2 cellular contexts compared by ENCODE assay signal in the genomic region with DNA sequence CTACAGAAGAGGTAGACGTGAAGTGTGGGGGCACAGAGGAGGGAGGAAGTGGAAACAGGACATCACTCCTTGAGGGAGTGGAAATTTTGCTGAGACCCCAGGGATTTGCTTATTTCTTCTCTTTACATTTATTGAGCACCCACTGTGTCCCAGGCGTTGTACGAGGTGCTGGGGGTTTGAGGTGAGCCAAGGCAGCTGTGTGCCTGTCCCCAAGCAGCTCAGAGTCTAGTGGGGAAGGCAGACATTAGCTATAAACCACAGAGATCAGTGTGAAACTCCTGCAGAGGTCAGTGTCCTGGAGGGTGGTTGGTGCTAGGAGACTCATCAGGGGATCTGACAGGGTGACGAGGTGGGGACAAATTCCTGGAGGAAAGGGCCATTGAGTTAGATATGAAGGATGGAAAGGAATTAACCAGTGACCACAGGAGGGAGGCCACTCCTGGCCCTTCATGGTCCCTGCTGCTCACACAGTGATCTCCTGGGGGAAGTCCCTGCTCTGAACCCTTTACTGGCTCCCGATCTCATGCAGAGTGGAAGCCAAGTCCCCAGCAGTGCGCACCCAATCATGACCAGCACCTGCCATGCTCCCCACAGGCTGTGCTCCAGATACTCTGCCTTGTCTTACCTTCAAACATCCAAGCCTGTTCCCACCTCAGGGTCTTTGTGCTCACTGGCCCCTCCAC.
A peak's percentile ranks its signal among the peaks of the same experiment; 100 is the strongest.
TF ChIP-seq lines count a peak whose summit lies in the region.

No MANE protein-coding gene starts in this region.

TF ChIP-seq in HEK293, 187 proteins besides CTCF, POLR2A, EP300 and RAD21:
- TF ChIP-seq ZNF350 (tag by site-specific recombination; IDR thresholded peaks at IDR 0.05) (no peak), ZIC2 (tag by site-specific recombination; IDR thresholded peaks at IDR 0.05) (peak; percentile 97), GLIS1 (tag by site-specific recombination; IDR thresholded peaks at IDR 0.05) (0 out of 2 replicates have a peak, but pooled peaks have one; percentile 13)

TF ChIP-seq in K562, 482 proteins besides CTCF, POLR2A, EP300 and RAD21:
- TF ChIP-seq ZNF551 (CRISPR knock-in tag; IDR thresholded peaks at IDR 0.05) (no peak), DIDO1 (tag; IDR thresholded peaks at IDR 0.05; ENCODE audit: low read depth) (no peak), NR4A1 (CRISPR knock-in tag; IDR thresholded peaks at IDR 0.05) (no peak), NR4A1 (tag; IDR thresholded peaks at IDR 0.05) (no peak), PCBP2 (IDR thresholded peaks at IDR 0.05; ENCODE audit: low read depth, low read length, poor library complexity, severe bottlenecking) (no peak), KLF16 (IDR thresholded peaks at IDR 0.05) (no peak), SREBF2 (CRISPR knock-in tag; IDR thresholded peaks at IDR 0.05) (no peak), EGR1 (conservative IDR thresholded peaks at IDR 0.05) (no peak)
